ENCODE assay signal across 8 cellular contexts in genomic region chr3:42653560-42654330, GRCh38. TPM values are rescaled to one million over a fixed set of nuclear protein-coding genes. Genes with fewer than 3 reads are reported as not detected.
DNase-seq lines count a peak whose midpoint lies in the region; ATAC-seq and TF ChIP-seq lines count a peak whose summit lies in the region.

TSS of gene ZBTB47 (plus strand) at chr3:42653697. CDS start at chr3:42658356, 4,659 bp downstream.

- H3K4me3 ChIP-seq in Caco-2 (ENCODE audit: low read depth, low read length) (peak within 1 kb of the TSS; percentile 79), HUES64 (ENCODE audit: low read length) (peak within 1 kb of the TSS; percentile 69), neuron (ENCODE audit: low read length) (peak within 1 kb of the TSS; percentile 64)

- no peaks in the 10 kb centered on the region; the same call in 1 of the 2 replicates for H3K36me3 ChIP-seq in Caco-2 (ENCODE audit: control insufficient read depth, insufficient read depth, low read length)
- H3K36me3 ChIP-seq in HUES64 (ENCODE audit: insufficient read depth, low read length) = peaks cover 8% of the 10 kb centered on the region
- no peaks in the 10 kb centered on the region for H3K36me3 ChIP-seq in neuron (ENCODE audit: insufficient read depth, low read length)

- H2AFZ ChIP-seq in neuron (ENCODE audit: low read depth, low read length) = peak within 1 kb of the TSS; percentile 85

- H3K27me3 Mint-ChIP-seq in Caco-2 (ENCODE audit: insufficient read depth, unreplicated experiment) (no peaks in the 10 kb centered on the region), glutamatergic neuron (ENCODE audit: unreplicated experiment) (peaks cover 22% of the 10 kb centered on the region)

- peak; percentile 2 for ATAC-seq in activated naive CD4-positive, alpha-beta T cell treated with anti-CD3 and anti-CD28 coated beads, Interleukin-2, amount 50 U/mL, for 72 hours
- ATAC-seq in HG02840 (IDR thresholded peaks at IDR 0.05; ENCODE audit: low FRiP score, unreplicated experiment) (no peak), GM18511 (IDR thresholded peaks at IDR 0.05; ENCODE audit: unreplicated experiment) (no peak)

- intact Hi-C loops in Caco-2 (cut with micrococcal nuclease; ENCODE audit: unreplicated experiment) = loop anchor here (5.0 kb wide), 2 partner anchors 51 to 71 kb away; partner anchors contain the start of genes NKTR and SEC22C

- BruUV-seq in Caco-2 (replicated peaks; lab: Mats Ljungman, UMichigan) = TSS peak; percentile 31

- 0 out of 2 replicates have a peak within 1 kb of the TSS, but pooled peaks have one; percentile 53 for H3K27ac ChIP-seq in HUES64 (ENCODE audit: low read depth, low read length)

- H3K4me3 Mint-ChIP-seq in Caco-2 (ENCODE audit: unreplicated experiment) (peak within 1 kb of the TSS; percentile 86), glutamatergic neuron (ENCODE audit: unreplicated experiment) (peak within 1 kb of the TSS; percentile 93)

- H3K27me3 ChIP-seq in Caco-2 (replicated peaks; ENCODE audit: control insufficient read depth, insufficient read depth, low read length) (no peaks in the 10 kb centered on the region), HUES64 (ENCODE audit: insufficient read depth, low read length) (no peaks in the 10 kb centered on the region), neuron (ENCODE audit: insufficient read depth, low read length) (no peaks in the 10 kb centered on the region)

- H3K36me3 Mint-ChIP-seq in Caco-2 (ENCODE audit: insufficient read depth, unreplicated experiment) (peaks cover 41% of the 10 kb centered on the region), glutamatergic neuron (ENCODE audit: unreplicated experiment) (peaks cover 8% of the 10 kb centered on the region)
- no peaks in the 10 kb centered on the region for H3K36me3 Mint-ChIP-seq in activated naive CD4-positive, alpha-beta T cell treated with anti-CD3 and anti-CD28 coated beads, Interleukin-2, amount 50 U/mL, for 72 hours

- H3K9ac ChIP-seq in HUES64 (ENCODE audit: low read depth, low read length) = peak within 1 kb of the TSS; percentile 85

- TF ChIP-seq CTCF in Caco-2 (IDR thresholded peaks at IDR 0.05; ENCODE audit: insufficient read depth in 1 of 2, low read depth in 1 of 2, low read length in 1 of 2, severe bottlenecking in 1 of 2, unreplicated experiment in 1 of 2) (no peak), glutamatergic neuron (IDR thresholded peaks at IDR 0.05; ENCODE audit: partially characterized antibody, unreplicated experiment) (no peak)

- DNase-seq in Caco-2 (no peak), glutamatergic neuron (no peak)
- DNase-seq in activated naive CD4-positive, alpha-beta T cell treated with anti-CD3 and anti-CD28 coated beads, Interleukin-2, amount 50 U/mL, for 72 hours (ENCODE audit: low spot score in 2 of 2) = no peak
- DNase-seq in stimulated activated CD4-positive, alpha-beta T cell treated with anti-CD3 and anti-CD28 coated beads, Interleukin-4, amount 100 ng/mL, for 24 hours = no peak

- CTCF ChIA-PET in Caco-2 (lab: Charles Lee) = interaction anchor here (0.5 to 0.7 kb wide), 3 partner anchors 10 to 21 kb away, joined by 3 read pairs; no protein-coding TSS in a partner anchor

- POLR2A ChIA-PET in Caco-2 (lab: Charles Lee) = interaction anchor here (1.2 kb wide), 1 partner anchor 63 kb away, joined by 3 read pairs; the partner anchor contains the start of gene SS18L2

- H3K9me3 Mint-ChIP-seq in Caco-2 (ENCODE audit: unreplicated experiment) = no peaks in the 10 kb centered on the region
- no peaks in the 10 kb centered on the region for H3K9me3 Mint-ChIP-seq in activated naive CD4-positive, alpha-beta T cell treated with anti-CD3 and anti-CD28 coated beads, Interleukin-2, amount 50 U/mL, for 72 hours
- H3K9me3 Mint-ChIP-seq in glutamatergic neuron (ENCODE audit: unreplicated experiment) = peaks cover 18% of the 10 kb centered on the region

- H3K4me1 Mint-ChIP-seq in Caco-2 (ENCODE audit: low read depth, unreplicated experiment) (no peaks in the 10 kb centered on the region), glutamatergic neuron (ENCODE audit: low read depth, unreplicated experiment) (peaks cover 41% of the 10 kb centered on the region)

- 14% methylated on average over 31 of the region's 31 CpGs for WGBS in HUES64

- no peaks in the 10 kb centered on the region for H3K9me3 ChIP-seq in Caco-2
- H3K9me3 ChIP-seq in HUES64 (ENCODE audit: insufficient read depth, low read depth, low read length) = no peaks in the 10 kb centered on the region
- H3K9me3 ChIP-seq in neuron (ENCODE audit: low read length) = no peaks in the 10 kb centered on the region

- H3K27ac Mint-ChIP-seq in Caco-2 (ENCODE audit: unreplicated experiment) (peak within 1 kb of the TSS; percentile 73), glutamatergic neuron (ENCODE audit: unreplicated experiment) (peak within 1 kb of the TSS; percentile 91)
- peak within 1 kb of the TSS; percentile 47 to 85 for H3K27ac Mint-ChIP-seq in activated naive CD4-positive, alpha-beta T cell treated with anti-CD3 and anti-CD28 coated beads, Interleukin-2, amount 50 U/mL, for 72 hours

- H3K4me1 ChIP-seq in Caco-2 (peaks cover 19% of the 10 kb centered on the region), HUES64 (ENCODE audit: insufficient read depth, low read length) (peaks cover 37% of the 10 kb centered on the region), neuron (ENCODE audit: insufficient read depth, low read length) (peaks cover 25% of the 10 kb centered on the region)

RNA-seq across cellular contexts. Expression of gene ZBTB47, which starts in this region (rescaled TPM):
- total RNA-seq in Caco-2 (2022) (4.8 and 5.2 TPM in 2 replicates), glutamatergic neuron (ENCODE audit: unreplicated experiment) (9.7 TPM)
- polyA plus RNA-seq in HUES64 (2013, experiment 1 of 2) = 2.4 TPM
- 2.9 TPM for polyA plus RNA-seq in HUES64 (2013, experiment 2 of 2)
- 1 to 10 TPM in 1 of 2 donors, under 1 TPM in 1; 0.34 to 1.8 TPM for total RNA-seq in activated naive CD4-positive, alpha-beta T cell treated with anti-CD3 and anti-CD28 coated beads, Interleukin-2, amount 50 U/mL, for 72 hours

Comparison
In these comparisons a context has a peak if more than half of its experiments do, and no peak if none do; other contexts are left out.
1. ATAC-seq: peak in activated naive CD4-positive, alpha-beta T cell treated with anti-CD3 and anti-CD28 coated beads, Interleukin-2, amount 50 U/mL, for 72 hours (2 of 2); none in HG02840 (single experiment) and GM18511 (single experiment).
2. Peak in every context shown above with its lines, with median percentiles within 50 percentile points of each other: H3K4me3 ChIP-seq and H3K27ac Mint-ChIP-seq.